4 cellular contexts compared by ENCODE assay signal in genomic region chr7:76162416-76163170, GRCh38. TPM values are rescaled to one million over a fixed set of nuclear protein-coding genes. Genes with fewer than 3 reads are reported as not detected.
"Had no signal": no experiment of that assay in that cellular context is flagged by ENCODE, and none has a peak within 500 bp of the region (broad histone marks: within the 10 kb centered on the region; RNA-seq: fewer than 3 reads in every experiment).

No MANE protein-coding gene starts in this region.

RNA-seq across cellular contexts. Expression of gene SRRM3, which starts 39.1 kb away (rescaled TPM):
- total RNA-seq: activated CD4-positive, alpha-beta memory T cell treated with anti-CD3 and anti-CD28 coated beads, Interleukin-2, amount 10 ng/mL, durations not matched to agents 7 days and 5 days; activated naive CD8-positive, alpha-beta T cell treated with anti-CD3 and anti-CD28 coated beads, Interleukin-2, amount 10 ng/mL, durations not matched to agents 7 days and 5 days; epithelial cell of proximal tubule; T-cell had no signal
